In the genomic region with DNA sequence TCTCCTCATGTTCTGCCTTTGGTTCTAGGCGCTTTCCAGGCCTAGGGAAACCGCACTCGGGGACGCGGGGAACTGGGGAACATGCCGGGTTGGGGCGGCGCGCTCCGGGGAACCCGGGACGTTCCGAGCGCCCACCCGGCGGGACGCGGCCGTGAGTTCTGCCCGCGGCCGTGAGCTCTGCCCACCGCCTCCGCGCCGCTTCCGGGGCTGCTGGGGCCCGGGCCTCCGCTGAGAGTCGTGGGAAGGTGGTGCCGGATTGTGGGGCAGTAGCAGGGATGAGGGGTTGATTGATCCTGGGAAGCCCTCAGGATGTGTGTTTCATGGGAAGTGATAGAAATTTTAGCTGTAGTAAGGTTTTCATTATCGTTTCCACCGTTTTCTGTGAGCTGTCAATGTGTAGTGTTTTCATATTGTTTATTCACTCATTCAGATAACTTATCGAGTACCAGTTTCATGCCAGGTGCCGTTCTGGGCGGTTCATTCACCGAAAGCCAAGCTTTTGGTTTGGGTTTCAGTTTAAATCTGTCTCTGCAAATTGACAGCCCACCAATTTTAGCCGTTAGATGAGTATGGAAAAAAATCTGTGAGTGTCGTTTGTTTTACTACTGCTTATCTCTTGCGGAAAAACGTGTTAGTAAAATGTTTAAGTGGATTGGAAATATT, we compare ENCODE assay signal across 1 cellular context.
TF ChIP-seq lines count a peak whose summit lies in the region.

No MANE protein-coding gene starts in this region.

TF ChIP-seq in WTC11, 78 proteins besides CTCF, POLR2A, EP300 and RAD21 (continued from another document):
- TF ChIP-seq, protein P1, sequence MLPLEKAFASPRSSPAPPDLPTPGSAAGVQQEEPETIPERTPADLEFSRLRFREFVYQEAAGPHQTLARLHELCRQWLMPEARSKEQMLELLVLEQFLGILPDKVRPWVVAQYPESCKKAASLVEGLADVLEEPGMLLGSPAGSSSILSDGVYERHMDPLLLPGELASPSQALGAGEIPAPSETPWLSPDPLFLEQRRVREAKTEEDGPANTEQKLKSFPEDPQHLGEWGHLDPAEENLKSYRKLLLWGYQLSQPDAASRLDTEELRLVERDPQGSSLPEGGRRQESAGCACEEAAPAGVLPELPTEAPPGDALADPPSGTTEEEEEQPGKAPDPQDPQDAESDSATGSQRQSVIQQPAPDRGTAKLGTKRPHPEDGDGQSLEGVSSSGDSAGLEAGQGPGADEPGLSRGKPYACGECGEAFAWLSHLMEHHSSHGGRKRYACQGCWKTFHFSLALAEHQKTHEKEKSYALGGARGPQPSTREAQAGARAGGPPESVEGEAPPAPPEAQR (CRISPR knock-in tag; IDR thresholded peaks at IDR 0.05) = no peak
